Comparison of ENCODE assay signal across 9 cellular contexts in genomic region chr11:2898366-2899079, GRCh38. TPM values are rescaled to one million over a fixed set of nuclear protein-coding genes. Genes with fewer than 3 reads are reported as not detected.
DNase-seq lines count a peak whose midpoint lies in the region; ATAC-seq, FAIRE-seq and TF ChIP-seq lines count a peak whose summit lies in the region.
"Had no signal": no experiment of that assay in that cellular context is flagged by ENCODE, and none has a peak within 500 bp of the region (broad histone marks: within the 10 kb centered on the region; RNA-seq: fewer than 3 reads in every experiment).

No MANE protein-coding gene starts in this region.

- H3K36me3 ChIP-seq in left ventricle myocardium inferior (no peaks in the 10 kb centered on the region), OCI-LY7 (ENCODE audit: insufficient read depth, low read length) (no peaks in the 10 kb centered on the region)

- peak; percentile 46 to 65 for ATAC-seq in activated naive CD4-positive, alpha-beta T cell treated with anti-CD3 and anti-CD28 coated beads, Interleukin-2, amount 50 U/mL, for 72 hours

- H3K4me3 ChIP-seq in left ventricle myocardium inferior, result no peak overlapping the region
- H3K4me3 ChIP-seq in OCI-LY7 (ENCODE audit: low read depth, low read length, poor library complexity, severe bottlenecking), result no peak overlapping the region
- H3K4me3 ChIP-seq: SK-N-MC had no signal

- FAIRE-seq in frontal cortex (lab: Jason Lieb, UNC), result no peak

- no peak overlapping the region for H3K4me2 ChIP-seq in OCI-LY7 (ENCODE audit: low read length)

- TF ChIP-seq CTCF in GM20000 (IDR thresholded peaks at IDR 0.05; ENCODE audit: extremely low read depth, missing control alignments) (no peak), RWPE1 (conservative IDR thresholded peaks at IDR 0.05; ENCODE audit: low read depth) (no peak), left ventricle myocardium inferior (IDR thresholded peaks at IDR 0.05; ENCODE audit: borderline replicate concordance) (no peak), OCI-LY7 (conservative IDR thresholded peaks at IDR 0.05; ENCODE audit: low read length) (no peak)

- POLR2A ChIA-PET in RWPE1 (lab: Yijun Ruan, JAX; ENCODE audit: low non-redundant PET), result no interaction called here
- POLR2A ChIA-PET in OCI-LY7 (lab: Charles Lee), result no interaction called here

- H3K27ac ChIP-seq in RWPE1 (peak overlapping the region; percentile 94), left ventricle myocardium inferior (replicated peaks) (peak overlapping the region; percentile 55), OCI-LY7 (ENCODE audit: low read depth, low read length, poor library complexity, severe bottlenecking) (no peak overlapping the region)
- H3K27ac ChIP-seq: SK-N-MC had no signal

- intact Hi-C loops in left ventricle myocardium inferior (cut with micrococcal nuclease), result loop anchor here (10.0 kb wide), 1 partner anchor 714 kb away; no protein-coding TSS in a partner anchor
- intact Hi-C loops in OCI-LY7 (cut with micrococcal nuclease; ENCODE audit: unreplicated experiment), result no loop called here

- no peaks in the 10 kb centered on the region for H3K36me3 Mint-ChIP-seq in activated naive CD4-positive, alpha-beta T cell treated with anti-CD3 and anti-CD28 coated beads, Interleukin-2, amount 50 U/mL, for 72 hours

- H3K9me3 ChIP-seq in left ventricle myocardium inferior (replicated peaks) (no peaks in the 10 kb centered on the region), OCI-LY7 (ENCODE audit: low read length) (no peaks in the 10 kb centered on the region)

- H3K27me3 ChIP-seq in left ventricle myocardium inferior (ENCODE audit: low read depth), result peaks cover 18% of the 10 kb centered on the region

- peaks cover 0 to 5% of the 10 kb centered on the region in 2 donors for H3K9me3 Mint-ChIP-seq in activated naive CD4-positive, alpha-beta T cell treated with anti-CD3 and anti-CD28 coated beads, Interleukin-2, amount 50 U/mL, for 72 hours

- no peak overlapping the region for H2AFZ ChIP-seq in OCI-LY7 (ENCODE audit: low read length)

- H3K79me2 ChIP-seq in OCI-LY7 (ENCODE audit: insufficient read depth, low read depth, low read length), result no peaks in the 10 kb centered on the region

- DNase-seq in GM20000 (ENCODE audit: low spot score), result peak; percentile 57
- peak; percentile 82 for DNase-seq in RWPE1 (ENCODE audit: low spot score)
- peak in 1 of 2 donors; percentile 52 for DNase-seq in activated naive CD4-positive, alpha-beta T cell treated with anti-CD3 and anti-CD28 coated beads, Interleukin-2, amount 50 U/mL, for 72 hours (ENCODE audit: low spot score in 2 of 2)
- peak; percentile 47 for DNase-seq in left ventricle myocardium inferior
- DNase-seq in stimulated activated CD4-positive, alpha-beta T cell treated with anti-CD3 and anti-CD28 coated beads, Interleukin-4, amount 100 ng/mL, for 4 hours, result peak; percentile 36 to 41
- no peak for DNase-seq in frontal cortex (ENCODE audit: low spot score in 2 of 2)
- DNase-seq in OCI-LY7 (ENCODE audit: low spot score), result no peak
- no peak for DNase-seq in NCI-H524 treated with DMSO at 0.1 percent for 48 hours (lab: John Stamatoyannopoulos, UW)

- no peaks in the 10 kb centered on the region for H4K20me1 ChIP-seq in OCI-LY7 (ENCODE audit: insufficient read depth, low read length)

- peaks cover 41% of the 10 kb centered on the region for H3K4me1 ChIP-seq in left ventricle myocardium inferior
- peaks cover 5% of the 10 kb centered on the region for H3K4me1 ChIP-seq in OCI-LY7 (ENCODE audit: insufficient read depth, low read length, poor library complexity, severe bottlenecking)

- no TSS peak for BruUV-seq in OCI-LY7 (replicated peaks; lab: Mats Ljungman, UMichigan)

- H3K27ac Mint-ChIP-seq in activated naive CD4-positive, alpha-beta T cell treated with anti-CD3 and anti-CD28 coated beads, Interleukin-2, amount 50 U/mL, for 72 hours, result peak overlapping the region in 1 of 2 donors; percentile 74

- H3K9me2 ChIP-seq in OCI-LY7 (ENCODE audit: insufficient read depth, low read length), result no peaks in the 10 kb centered on the region

- CTCF ChIA-PET in RWPE1 (lab: Yijun Ruan, JAX) (interaction anchor here (0.5 to 2.1 kb wide), 4 partner anchors 11 to 1091 kb away, joined by 3 to 10 read pairs (median 4); no protein-coding TSS in a partner anchor), OCI-LY7 (lab: Charles Lee; ENCODE audit: unreplicated experiment) (no interaction called here)

RNA-seq across cellular contexts. Expression of gene CDKN1C, which starts 12.9 kb away (rescaled TPM):
- 1 to 10 TPM; 1.5 to 1.8 TPM for total RNA-seq in activated naive CD4-positive, alpha-beta T cell treated with anti-CD3 and anti-CD28 coated beads, Interleukin-2, amount 50 U/mL, for 72 hours
- 33.0 TPM for total RNA-seq in left ventricle myocardium inferior
- total RNA-seq in frontal cortex, result 36.7 TPM
- total RNA-seq in OCI-LY7 (2014; rRNA removed; shearing (Covaris generic)), result 0.13 TPM in 1 of 2 replicates, not detected in the other
- total RNA-seq in OCI-LY7 (2022), result 0.55 and 0.59 TPM in 2 replicates

RNA-seq across cellular contexts. Expression of gene PHLDA2, which starts 30.7 kb away (rescaled TPM):
- total RNA-seq in activated naive CD4-positive, alpha-beta T cell treated with anti-CD3 and anti-CD28 coated beads, Interleukin-2, amount 50 U/mL, for 72 hours, result 1 to 10 TPM; 3.6 to 5.9 TPM
- total RNA-seq in left ventricle myocardium inferior (not detected), frontal cortex (not detected), OCI-LY7 (2022) (0.34 and 0.50 TPM in 2 replicates)
- total RNA-seq in OCI-LY7 (2014; rRNA removed; shearing (Covaris generic)), result 0.16 and 1.0 TPM in 2 replicates

Comparison
In these comparisons a context has a peak if more than half of its experiments do, and no peak if none do; other contexts are left out.
1. DNase-seq: peak in GM20000 (single experiment), RWPE1 (single experiment), left ventricle myocardium inferior (single experiment) and stimulated activated CD4-positive, alpha-beta T cell treated with anti-CD3 and anti-CD28 coated beads, Interleukin-4, amount 100 ng/mL, for 4 hours (2 of 2); none in frontal cortex (0 of 2), OCI-LY7 (single experiment) and NCI-H524 treated with DMSO at 0.1 percent for 48 hours (single experiment).
2. RNA of gene CDKN1C, which starts 12.9 kb away (total RNA-seq): 36.7 TPM in frontal cortex (single experiment) and 33.0 TPM in left ventricle myocardium inferior (single experiment); 1.5 to 1.8 TPM in activated naive CD4-positive, alpha-beta T cell treated with anti-CD3 and anti-CD28 coated beads, Interleukin-2, amount 50 U/mL, for 72 hours and 0.13 to 0.59 TPM in OCI-LY7; every median in the first group is over 10 times any median in the second.